8 cellular contexts compared by ENCODE assay signal in the genomic region with DNA sequence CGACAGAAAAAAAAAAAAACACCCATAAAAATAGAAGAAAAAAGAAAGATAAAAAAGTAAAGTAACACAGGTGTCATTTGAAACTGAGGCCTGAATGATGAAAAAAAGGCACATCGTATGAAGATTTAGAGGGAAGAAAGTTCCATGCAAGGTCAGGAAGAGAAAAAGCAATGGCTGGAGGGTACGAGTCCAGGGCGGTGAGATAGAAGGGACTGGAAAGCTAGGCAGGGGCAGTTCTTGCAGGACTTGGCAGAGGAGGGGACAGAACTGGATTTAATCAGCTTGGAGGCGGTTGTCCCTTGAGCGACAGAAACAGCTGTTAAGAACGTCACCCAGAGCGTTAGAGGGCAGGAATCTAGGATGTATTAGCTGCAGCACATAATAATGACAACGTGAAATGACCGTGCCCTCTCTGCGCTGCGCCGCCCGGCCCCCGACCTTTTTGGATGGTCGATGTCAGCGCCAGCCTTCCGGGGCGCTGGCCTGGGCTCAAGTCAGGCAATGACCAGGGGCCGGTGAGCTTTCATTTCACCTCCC. TPM values are rescaled to one million over a fixed set of nuclear protein-coding genes. Genes with fewer than 3 reads are reported as not detected.
DNase-seq lines count a peak whose midpoint lies in the region; ATAC-seq, FAIRE-seq and TF ChIP-seq lines count a peak whose summit lies in the region.

No MANE protein-coding gene starts in this region.

- 0 out of 2 replicates have a peak overlapping the region, but pooled peaks have one; percentile 39 for H4K8ac ChIP-seq in H1 (ENCODE audit: extremely low read depth, insufficient read depth, low read length)

- H3K36me3 ChIP-seq in DND-41 (ENCODE audit: insufficient read depth, low read length) = no peaks in the 10 kb centered on the region; the same call in 1 of the 2 replicates
- no peaks in the 10 kb centered on the region for H3K36me3 ChIP-seq in H1 (ENCODE audit: control insufficient read depth in 2 of 4, insufficient read depth in 4 of 4, low read length in 3 of 4)
- peaks cover 3% of the 10 kb centered on the region for H3K36me3 ChIP-seq in mesodermal cell (ENCODE audit: control insufficient read depth, insufficient read depth, low read length)
- no peaks in the 10 kb centered on the region for H3K36me3 ChIP-seq in urinary bladder (ENCODE audit: insufficient read depth)

- H3K9me3 ChIP-seq in DND-41 (ENCODE audit: insufficient read depth, low read length, severe bottlenecking) (no peaks in the 10 kb centered on the region), H1 (ENCODE audit: insufficient read depth in 2 of 2, low read depth in 1 of 2, low read length in 1 of 2) (no peaks in the 10 kb centered on the region), mesodermal cell (ENCODE audit: control insufficient read depth, low read length) (no peaks in the 10 kb centered on the region)

- H3K9ac ChIP-seq in DND-41 (ENCODE audit: low read depth, low read length) (peak overlapping the region; percentile 62), H1 (replicated peaks in 1 of 4; ENCODE audit: extremely low read depth in 1 of 4, low read depth in 3 of 4, low read length in 3 of 4) (peak overlapping the region; percentile 45 to 80 (median 51))

- no peaks in the 10 kb centered on the region for H3K36me3 Mint-ChIP-seq in T-cell

- H3K23ac ChIP-seq in H1 (ENCODE audit: insufficient read length) = no peak overlapping the region

- CTCF ChIA-PET in T-cell (lab: Charles Lee) (interaction anchor here (0.5 to 3.2 kb wide), 15 partner anchors 10 to 625 kb away, joined by 3 to 9 read pairs (median 3); a partner anchor contains a TSS), H1 (lab: Charles Lee; ENCODE audit: partially characterized antibody) (interaction anchor here (0.6 to 9.9 kb wide), 16 partner anchors 11 to 1396 kb away, joined by 3 to 69 read pairs (median 4); a partner anchor contains a TSS)

- H3K14ac ChIP-seq in H1 (ENCODE audit: insufficient read length) = no peak overlapping the region

- H3K4me2 ChIP-seq in DND-41 (ENCODE audit: insufficient read depth, low read length) (peak overlapping the region; percentile 89), H1 (ENCODE audit: insufficient read depth in 1 of 2, low read depth in 2 of 2, low read length in 2 of 2) (peak overlapping the region; percentile 94)

- peak overlapping the region; percentile 87 to 89 for H3K27ac Mint-ChIP-seq in T-cell

- no peak overlapping the region for H4K5ac ChIP-seq in H1 (ENCODE audit: insufficient read length, low read depth, low read length)

- H3K4me1 Mint-ChIP-seq in T-cell = peaks cover 10 to 20% (median 14%) of the 10 kb centered on the region in 3 donors

- POLR2A ChIA-PET in T-cell (lab: Charles Lee) (interaction anchor here (0.6 to 0.7 kb wide), 3 partner anchors 26 to 180 kb away, joined by 4 to 8 read pairs (median 5); a partner anchor contains a TSS), H1 (lab: Charles Lee; ENCODE audit: partially characterized antibody) (interaction anchor here (0.8 to 2.1 kb wide), 17 partner anchors 9 to 135 kb away, joined by 3 to 10 read pairs (median 3); no protein-coding TSS in a partner anchor)

- peak overlapping the region; percentile 46; the same call in 1 of the 2 replicates for H2BK15ac ChIP-seq in H1 (ENCODE audit: low read length)

- H3K56ac ChIP-seq in H1 (replicated peaks; ENCODE audit: insufficient read length, low read depth, low read length) = no peak overlapping the region

- H3K4me1 ChIP-seq in DND-41 (ENCODE audit: insufficient read depth, low read length) (peaks cover 26% of the 10 kb centered on the region), H1 (replicated peaks in 1 of 4; ENCODE audit: control insufficient read depth in 3 of 4, insufficient read depth in 4 of 4, low read length in 3 of 4) (peaks cover 0 to 11% (median 4%) of the 10 kb centered on the region in 4 experiments; a peak in 5 of 7 replicates), mesodermal cell (ENCODE audit: control insufficient read depth, insufficient read depth, low read length, poor library complexity, severe bottlenecking) (peaks cover 10% of the 10 kb centered on the region), urinary bladder (ENCODE audit: insufficient read depth) (no peaks in the 10 kb centered on the region)

- no peak for TF ChIP-seq RAD21 in H1 (IDR thresholded peaks at IDR 0.05 in 1 of 2, conservative IDR thresholded peaks at IDR 0.05 in 1 of 2; ENCODE audit: low read depth in 2 of 2, low read length in 2 of 2)

- FAIRE-seq in H1 (lab: Jason Lieb, UNC) = no peak

- H2BK120ac ChIP-seq in H1 (replicated peaks; ENCODE audit: low read depth, low read length) = no peak overlapping the region

- DNase-seq in DND-41 = peak; percentile 31
- peak; percentile 42 for DNase-seq in HT-29 (ENCODE audit: low spot score)
- peak in 14 of 34 experiments; percentile 0 to 30 (median 13) for DNase-seq in T-cell
- no peak for DNase-seq in H1 (ENCODE audit: low read depth in 1 of 2, low spot score in 2 of 2)

- no peak for TF ChIP-seq POLR2A in H1 (IDR thresholded peaks at IDR 0.05; ENCODE audit: control extremely low read depth in 1 of 2, low read depth in 2 of 2, low read length in 2 of 2)

- no peaks in the 10 kb centered on the region for H3K27me3 ChIP-seq in DND-41 (ENCODE audit: insufficient read depth, low read length, poor library complexity)
- no peaks in the 10 kb centered on the region for H3K27me3 ChIP-seq in H1 (replicated peaks in 1 of 4; ENCODE audit: control insufficient read depth in 3 of 4, extremely low read depth in 1 of 4, insufficient read depth in 3 of 4, low read length in 3 of 4)

- peak overlapping the region; percentile 32 to 70; a peak in 3 of 4 replicates for H3K4me3 ChIP-seq in DND-41 (ENCODE audit: low read depth in 1 of 2, low read length in 2 of 2)
- H3K4me3 ChIP-seq in H1 (ENCODE audit: extremely low read depth in 1 of 4, insufficient read depth in 2 of 4, low read depth in 3 of 4, low read length in 4 of 4) = peak overlapping the region; percentile 71 to 91 (median 82)
- H3K4me3 ChIP-seq in mesodermal cell (ENCODE audit: extremely low read depth, insufficient read depth, low read length, poor library complexity, severe bottlenecking) = peak overlapping the region; percentile 90
- peak overlapping the region; percentile 85 for H3K4me3 ChIP-seq in urinary bladder (ENCODE audit: low read depth, low read length)

- no peaks in the 10 kb centered on the region for H3K9me3 Mint-ChIP-seq in T-cell

- H3K4ac ChIP-seq in H1 (replicated peaks; ENCODE audit: insufficient read length, low read depth, low read length) = no peak overlapping the region

- peak overlapping the region; percentile 90 to 96 (median 94) for H3K4me3 Mint-ChIP-seq in T-cell

- H2BK12ac ChIP-seq in H1 (ENCODE audit: low read depth, low read length) = peak overlapping the region; percentile 50; the same call in 1 of the 2 replicates

- H4K91ac ChIP-seq in H1 (replicated peaks; ENCODE audit: insufficient read length, low read length) = no peak overlapping the region

- ATAC-seq in DND-41 (ENCODE audit: insufficient read depth, low read depth) (peak; percentile 63), GM21381 (IDR thresholded peaks at IDR 0.05; ENCODE audit: unreplicated experiment) (peak; percentile 32), T-cell (replicated peaks in 1 of 4) (peak; percentile 38 to 48 (median 42)), HG03520 (IDR thresholded peaks at IDR 0.05; ENCODE audit: unreplicated experiment) (no peak)

- H2AFZ ChIP-seq in DND-41 (ENCODE audit: low read depth, low read length) = peak overlapping the region; percentile 76
- H2AFZ ChIP-seq in H1 (ENCODE audit: low read length) = peak overlapping the region; percentile 95

- H2AK5ac ChIP-seq in H1 (ENCODE audit: low read depth, low read length) = no peak overlapping the region

- TF ChIP-seq EP300 in H1 (IDR thresholded peaks at IDR 0.05; ENCODE audit: borderline replicate concordance in 1 of 2, low read depth in 2 of 2, low read length in 2 of 2) = no peak

- H3K18ac ChIP-seq in H1 (ENCODE audit: extremely low read depth, low read length) = peak overlapping the region; percentile 93; the same call in 1 of the 2 replicates

- H3K23me2 ChIP-seq in H1 (ENCODE audit: low read depth, low read length) = peaks cover 11% of the 10 kb centered on the region; the same call in 1 of the 2 replicates

- H2BK5ac ChIP-seq in H1 (ENCODE audit: low read depth, low read length) = peak overlapping the region; percentile 71; the same call in 1 of the 2 replicates

- no peak for TF ChIP-seq CTCF in DND-41 (IDR thresholded peaks at IDR 0.05; ENCODE audit: borderline replicate concordance, extremely low read depth, low read length, poor library complexity, severe bottlenecking)
- TF ChIP-seq CTCF in H1 (IDR thresholded peaks at IDR 0.05; ENCODE audit: control extremely low read depth in 1 of 3, insufficient read depth in 1 of 3, low read depth in 1 of 3, low read length in 3 of 3) = no peak

- peak overlapping the region; percentile 55 for H3K27ac ChIP-seq in DND-41 (ENCODE audit: low read length)
- H3K27ac ChIP-seq in H1 (ENCODE audit: low read depth, low read length) = no peak overlapping the region
- peak overlapping the region; percentile 67 for H3K27ac ChIP-seq in mesodermal cell (ENCODE audit: low read depth, low read length, severe bottlenecking)
- peak overlapping the region; percentile 53 for H3K27ac ChIP-seq in urinary bladder (ENCODE audit: low read depth)

- peaks cover 5% of the 10 kb centered on the region; the same call in 1 of the 2 replicates for H4K20me1 ChIP-seq in DND-41 (ENCODE audit: insufficient read depth, low read length)
- H4K20me1 ChIP-seq in H1 (replicated peaks in 1 of 2; ENCODE audit: control insufficient read depth in 1 of 2, insufficient read depth in 2 of 2, low read length in 2 of 2) = peaks cover 4 to 10% of the 10 kb centered on the region in 2 experiments

- H3K79me1 ChIP-seq in H1 (ENCODE audit: low read depth, low read length) = peaks cover 13% of the 10 kb centered on the region

- H3K79me2 ChIP-seq in DND-41 (ENCODE audit: insufficient read depth, low read length) (peaks cover 10% of the 10 kb centered on the region), H1 (ENCODE audit: control insufficient read depth in 1 of 2, insufficient read depth in 2 of 2, low read length in 2 of 2) (peaks cover 0 to 32% of the 10 kb centered on the region in 2 experiments; a peak in 3 of 4 replicates)

- WGBS in H1 (ENCODE audit: extremely low coverage in 1 of 2, insufficient coverage in 1 of 2, insufficient read length in 1 of 2, insufficient replicate concordance in 2 of 2, low coverage in 1 of 2, low lambda C conversion rate in 2 of 2, missing lambda C conversion rate in 1 of 2), 2 experiments = 14% methylated on average over 20 of the region's 20 CpGs; no CpG with 5 or more reads in 1 of the 2 experiments
- WGBS in mesodermal cell (ENCODE audit: insufficient coverage in 2 of 2), 2 experiments = 10 to 13% methylated on average over 18 to 19 of the region's 20 CpGs
- WGBS in urinary bladder = 2% methylated on average over 20 of the region's 20 CpGs

- H3K27me3 Mint-ChIP-seq in T-cell = no peaks in the 10 kb centered on the region

- no peak overlapping the region for H2BK20ac ChIP-seq in H1 (ENCODE audit: low read length)

RNA-seq across cellular contexts. Expression of a gene that starts 0.6 kb away (rescaled TPM):
- 9.6 and 13.2 TPM in 2 replicates for total RNA-seq in HT-29 (2014; rRNA removed; shearing (Covaris generic))
- total RNA-seq in T-cell (10 to 100 TPM in 3 of 5 donors, 1 to 10 TPM in 2; 7.9 to 11.1 (median 10.3) TPM), urinary bladder (11.5 TPM)
- total RNA-seq in H1 (2021; fragmentation: NEBNext Ultra II Directional; extraction: Animal tissue kit (Norgen Biotek cat#: 25700)) = 26.0 and 29.1 TPM in 2 replicates
- polyA plus RNA-seq in H1 (2011; rRNA removed) (22.0 and 31.2 TPM in 2 replicates), urinary bladder (6.1 TPM)
- 21.3 TPM for polyA plus RNA-seq in H1 (2011; cell fraction: cytosol; rRNA removed)
- 90.2 TPM for polyA plus RNA-seq in H1 (2011; cell fraction: nucleus; rRNA removed)
- 15.8 to 21.0 TPM (median 18.0 TPM) in 4 replicates for polyA plus RNA-seq in H1 (2012, experiment 1 of 2)
- 11.9 TPM for polyA plus RNA-seq in H1 (2012, experiment 2 of 2)
- polyA plus RNA-seq in H1 (2013, experiment 1 of 2) = 31.3 TPM
- polyA plus RNA-seq in H1 (2013, experiment 2 of 2) = 29.9 TPM
- 35.4 and 36.4 TPM in 2 replicates for polyA minus RNA-seq in H1 (2011; rRNA and poly(A)+ RNA removed)
- polyA minus RNA-seq in H1 (2011; cell fraction: cytosol; rRNA and poly(A)+ RNA removed) = 16.7 TPM
- polyA minus RNA-seq in H1 (2011; cell fraction: nucleus; rRNA and poly(A)+ RNA removed) = 25.9 TPM
- 8.2 TPM for polyA plus RNA-seq in mesodermal cell (2013, experiment 1 of 2)
- polyA plus RNA-seq in mesodermal cell (2013, experiment 2 of 2) = 7.3 TPM

RNA-seq across cellular contexts. Expression of a gene that starts 42.5 kb away (rescaled TPM):
- total RNA-seq in HT-29 (2014; rRNA removed; shearing (Covaris generic)) = 0.05 and 0.13 TPM in 2 replicates
- total RNA-seq in T-cell = 10 to 100 TPM in 2 of 5 donors, 1 to 10 TPM in 3; 3.9 to 17.6 (median 8.3) TPM
- 0.34 and 0.93 TPM in 2 replicates for total RNA-seq in H1 (2021; fragmentation: NEBNext Ultra II Directional; extraction: Animal tissue kit (Norgen Biotek cat#: 25700))
- polyA plus RNA-seq in H1 (2011; rRNA removed) = 0.22 and 0.39 TPM in 2 replicates
- polyA plus RNA-seq in H1 (2011; cell fraction: cytosol; rRNA removed) = 0.87 TPM
- 0.20 TPM for polyA plus RNA-seq in H1 (2011; cell fraction: nucleus; rRNA removed)
- 0.51 to 0.70 TPM (median 0.66 TPM) in 4 replicates for polyA plus RNA-seq in H1 (2012, experiment 1 of 2)
- 0.18 TPM for polyA plus RNA-seq in H1 (2012, experiment 2 of 2)
- 0.47 TPM for polyA plus RNA-seq in H1 (2013, experiment 1 of 2)
- polyA plus RNA-seq in H1 (2013, experiment 2 of 2) = 0.61 TPM
- polyA minus RNA-seq in H1 (2011; rRNA and poly(A)+ RNA removed) = 0.10 and 0.44 TPM in 2 replicates
- polyA minus RNA-seq in H1 (2011; cell fraction: cytosol; rRNA and poly(A)+ RNA removed) = not detected
- not detected for polyA minus RNA-seq in H1 (2011; cell fraction: nucleus; rRNA and poly(A)+ RNA removed)
- polyA plus RNA-seq in mesodermal cell (2013, experiment 1 of 2) = 0.85 TPM
- polyA plus RNA-seq in mesodermal cell (2013, experiment 2 of 2) = 0.96 TPM
- 0.16 TPM for total RNA-seq in urinary bladder
- 0.34 TPM for polyA plus RNA-seq in urinary bladder

Comparison
In these comparisons a context has a peak if more than half of its experiments do, and no peak if none do; other contexts are left out.
1. DNase-seq: peak in DND-41 (single experiment) and HT-29 (single experiment); none in H1 (0 of 2).
2. Peak in every context shown above with its lines, with median percentiles within 50 percentile points of each other: H3K4me3 ChIP-seq.